In the genomic region with DNA sequence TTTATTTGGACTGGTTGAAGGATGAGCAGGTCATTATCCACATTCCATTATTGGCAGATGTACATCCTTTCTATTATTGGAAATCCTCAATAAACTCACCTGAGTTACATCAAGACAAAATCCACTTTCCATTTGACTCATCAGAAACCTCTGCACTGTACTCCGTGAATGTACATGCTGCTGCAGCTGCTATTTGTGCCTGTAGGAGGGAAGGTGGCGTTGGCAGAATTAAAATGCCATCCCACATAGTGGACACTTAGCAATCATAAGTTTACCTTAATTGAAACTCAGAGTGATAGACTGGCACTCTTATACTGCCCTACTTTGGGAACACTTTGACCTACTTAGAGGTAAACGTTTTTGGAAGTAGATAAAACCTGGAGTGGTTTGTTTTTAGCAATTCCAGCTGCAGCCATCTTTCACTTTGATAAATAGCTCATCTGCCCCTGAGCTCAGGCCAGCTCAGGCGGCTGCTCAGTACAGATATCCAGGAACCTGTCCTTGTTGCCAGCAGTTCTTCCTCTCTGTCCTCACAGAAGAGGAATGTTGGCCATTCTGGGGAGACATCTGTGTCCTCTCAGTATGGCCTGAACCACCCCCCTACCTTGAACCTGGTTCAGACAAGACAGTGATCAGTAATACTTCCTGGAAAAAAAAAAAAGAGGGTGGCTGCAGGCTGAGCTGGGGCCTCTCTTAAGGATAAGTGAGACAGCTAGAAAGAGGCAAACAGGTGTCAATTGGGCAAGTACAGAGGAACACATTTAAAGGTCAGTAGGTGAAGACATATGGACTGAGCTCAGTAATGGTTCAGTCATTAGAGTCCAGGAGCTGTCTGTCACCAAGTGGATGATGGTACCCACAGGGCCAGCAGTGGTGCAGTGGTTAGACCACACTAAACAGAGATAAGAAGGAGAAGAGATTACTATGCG, we compare ENCODE assay signal across 15 cellular contexts.
DNase-seq lines count a peak whose midpoint lies in the region; ATAC-seq, FAIRE-seq and TF ChIP-seq lines count a peak whose summit lies in the region.
"Had no signal": no experiment of that assay in that cellular context is flagged by ENCODE, and none has a peak within 500 bp of the region (broad histone marks: within the 10 kb centered on the region; RNA-seq: fewer than 3 reads in every experiment).

No MANE protein-coding gene starts in this region.

- H3K4me1 ChIP-seq in OCI-LY3 (ENCODE audit: low read length) = peaks cover 20% of the 10 kb centered on the region
- H3K4me1 ChIP-seq in right cardiac atrium (ENCODE audit: control insufficient read depth, insufficient read depth, low read length) = peaks cover 3% of the 10 kb centered on the region
- H3K4me1 ChIP-seq in transverse colon = no peaks in the 10 kb centered on the region
- H3K4me1 ChIP-seq: pancreas had no signal

- no peak overlapping the region for H2AFZ ChIP-seq in OCI-LY3 (ENCODE audit: low read depth, low read length)

- H3K79me2 ChIP-seq in OCI-LY3 (ENCODE audit: low read length) = no peaks in the 10 kb centered on the region

- in situ Hi-C loops in transverse colon (cut with MboI; ENCODE audit: low pct_ligation_motif_present in 1 of 4, low pct_unique_long_range_greater_than_20kb in 1 of 4, low sequenced_read_pairs in 3 of 4) = loop anchor here in 1 of 4 donors (10.0 to 25.0 kb wide), 2 partner anchors 108 to 335 kb away; no protein-coding TSS in a partner anchor

- FAIRE-seq in GM19239 (lab: Jason Lieb, UNC) = peak; percentile 11
- FAIRE-seq: keratinocyte, pancreas had no signal

- H3K9me3 ChIP-seq in OCI-LY3 (ENCODE audit: insufficient read depth, low read length) = no peaks in the 10 kb centered on the region
- H3K9me3 ChIP-seq in right cardiac atrium (ENCODE audit: control insufficient read depth, low read length) = no peaks in the 10 kb centered on the region
- H3K9me3 ChIP-seq in transverse colon = no peaks in the 10 kb centered on the region
- H3K9me3 ChIP-seq: pancreas had no signal

- no peak for TF ChIP-seq POLR2A in transverse colon (IDR thresholded peaks at IDR 0.05)

- intact Hi-C loops in right cardiac atrium (cut with DNase I) = no loop called here
- intact Hi-C loops in transverse colon (cut with DNase I; ENCODE audit: low total_unique reads) = no loop called here

- no peaks in the 10 kb centered on the region for H3K27me3 ChIP-seq in GM06990 (replicated peaks; ENCODE audit: control insufficient read depth, insufficient read depth, low read length)
- peaks cover 16% of the 10 kb centered on the region for H3K27me3 ChIP-seq in OCI-LY3 (ENCODE audit: low read depth, low read length)
- H3K27me3 ChIP-seq in right cardiac atrium (ENCODE audit: control insufficient read depth, insufficient read depth) = no peaks in the 10 kb centered on the region
- H3K27me3 ChIP-seq in transverse colon = no peaks in the 10 kb centered on the region
- H3K27me3 ChIP-seq: pancreas had no signal

- no peaks in the 10 kb centered on the region for H3K36me3 ChIP-seq in GM06990 (ENCODE audit: control insufficient read depth, insufficient read depth, low read length)
- H3K36me3 ChIP-seq in OCI-LY3 (replicated peaks; ENCODE audit: low read depth, low read length) = no peaks in the 10 kb centered on the region
- H3K36me3 ChIP-seq in transverse colon = no peaks in the 10 kb centered on the region
- H3K36me3 ChIP-seq: pancreas had no signal

- TF ChIP-seq CTCF in GM06990 (IDR thresholded peaks at IDR 0.05; ENCODE audit: insufficient read depth, low read length, poor library complexity, severe bottlenecking) = peak; percentile 19
- 0 out of 2 replicates have a peak, but pooled peaks have one; percentile 10 for TF ChIP-seq CTCF in OCI-LY3 (IDR thresholded peaks at IDR 0.05; ENCODE audit: low read depth, low read length)
- TF ChIP-seq CTCF in transverse colon (IDR thresholded peaks at IDR 0.05) = peak in 1 of 5 experiments; percentile 2

- no peak for TF ChIP-seq EP300 in transverse colon (IDR thresholded peaks at IDR 0.05; ENCODE audit: low read depth)

- H3K4me2 ChIP-seq in OCI-LY3 (ENCODE audit: low read length) = no peak overlapping the region

- 50% methylated on average over 5 of the region's 5 CpGs for WGBS in right cardiac atrium
- 48 to 59% methylated on average over 3 to 5 of the region's 5 CpGs for WGBS in transverse colon (ENCODE audit: low coverage in 1 of 2), 2 donors

- no peak overlapping the region for H3K9ac ChIP-seq in OCI-LY3 (ENCODE audit: low read length)

- no peaks in the 10 kb centered on the region; the same call in 1 of the 2 replicates for H4K20me1 ChIP-seq in OCI-LY3 (ENCODE audit: insufficient read depth, low read length)

- H3K4me3 ChIP-seq in GM06990 (replicated peaks; ENCODE audit: low read depth, low read length) = no peak overlapping the region
- no peak overlapping the region for H3K4me3 ChIP-seq in OCI-LY3 (ENCODE audit: low read length)
- no peak overlapping the region for H3K4me3 ChIP-seq in right cardiac atrium (ENCODE audit: low read length)
- no peak overlapping the region for H3K4me3 ChIP-seq in transverse colon
- H3K4me3 ChIP-seq: pancreas had no signal

- ATAC-seq in right cardiac atrium (peak; percentile 80 to 92), HG02763 (IDR thresholded peaks at IDR 0.05; ENCODE audit: unreplicated experiment) (no peak)
- ATAC-seq: HCT116 had no signal

- DNase-seq in GM06990 (ENCODE audit: extremely low read depth, insufficient read length) = no peak
- DNase-seq in GM19239 (ENCODE audit: insufficient read length, low spot score) = no peak
- peak in 1 of 3 donors; percentile 57 for DNase-seq in right cardiac atrium
- DNase-seq in transverse colon = no peak
- no peak for DNase-seq in activated T-cell treated with anti-CD3 and anti-CD28 coated beads, Interleukin-2, amount 50 U/mL, for 48 hours
- DNase-seq in NCI-H1105 treated with DMSO at 0.1 percent for 48 hours (lab: John Stamatoyannopoulos, UW) = no peak
- DNase-seq: activated B cell treated with CpG ODN at 0.5 μM for 24 hours, activated gamma-delta T cell, dermis blood vessel endothelial cell, pancreas, substantia nigra had no signal

- H3K27ac ChIP-seq in OCI-LY3 (ENCODE audit: low read length) = no peak overlapping the region
- peak overlapping the region; percentile 22 for H3K27ac ChIP-seq in right cardiac atrium (ENCODE audit: low read length)
- no peak overlapping the region for H3K27ac ChIP-seq in transverse colon
- H3K27ac ChIP-seq: pancreas had no signal
